8 cellular contexts compared by ENCODE assay signal in the genomic region with DNA sequence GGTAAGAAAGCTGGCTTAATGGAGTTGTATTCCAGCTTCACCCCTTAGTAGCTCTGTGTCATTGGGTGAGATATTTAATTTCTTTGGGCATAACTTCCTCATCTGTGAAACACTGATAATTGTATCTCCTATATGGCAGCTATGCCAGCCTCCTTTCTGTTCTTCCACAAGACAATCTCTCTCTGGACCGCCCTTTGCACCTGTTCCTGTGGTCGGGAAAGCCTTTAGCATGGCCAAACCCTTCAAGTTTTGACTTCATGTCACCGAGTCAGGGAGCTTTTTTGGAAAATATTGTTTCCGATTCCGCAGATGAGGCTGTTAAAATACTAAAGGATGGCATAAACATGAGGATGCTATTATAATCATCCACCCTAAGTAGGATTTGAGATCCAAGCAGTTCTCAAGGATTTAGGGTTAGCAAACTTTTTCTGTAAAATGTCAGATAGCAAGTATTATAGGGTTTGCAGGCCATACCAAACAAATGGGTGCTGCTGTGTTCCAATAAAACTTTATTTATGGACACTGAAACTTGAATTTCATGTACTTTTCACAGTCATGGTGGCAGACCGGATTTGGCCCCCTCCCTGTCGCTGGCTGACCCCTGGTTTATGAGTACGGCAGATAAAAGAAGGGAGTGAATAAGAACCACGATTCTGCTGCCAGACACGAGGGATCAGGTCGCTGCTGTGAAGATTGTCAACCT. TPM values are rescaled to one million over a fixed set of nuclear protein-coding genes. Genes with fewer than 3 reads are reported as not detected.
A peak's percentile ranks its signal among the peaks of the same experiment; 100 is the strongest.
DNase-seq lines count a peak whose midpoint lies in the region; ATAC-seq, FAIRE-seq and TF ChIP-seq lines count a peak whose summit lies in the region.

No MANE protein-coding gene starts in this region.

- TF ChIP-seq CTCF in astrocyte of the cerebellum (IDR thresholded peaks at IDR 0.05; ENCODE audit: low read depth, low read length, missing control alignments) (no peak), lower lobe of right lung (IDR thresholded peaks at IDR 0.05) (no peak), type B pancreatic cell (conservative IDR thresholded peaks at IDR 0.05) (no peak)

- H3K9me3 Mint-ChIP-seq in activated T-cell treated with anti-CD3 and anti-CD28 coated beads, Interleukin-2, amount 50 U/mL, for 72 hours = no peaks in the 10 kb centered on the region
- H3K9me3 Mint-ChIP-seq in type B pancreatic cell = no peaks in the 10 kb centered on the region

- in situ Hi-C loops in astrocyte of the cerebellum (cut with HindIII; ENCODE audit: low sequenced_read_pairs) = no loop called here

- peak overlapping the region; percentile 83 to 97 for H3K4me3 Mint-ChIP-seq in activated T-cell treated with anti-CD3 and anti-CD28 coated beads, Interleukin-2, amount 50 U/mL, for 72 hours
- H3K4me3 Mint-ChIP-seq in type B pancreatic cell = peak overlapping the region; percentile 81

- H3K27me3 Mint-ChIP-seq in activated T-cell treated with anti-CD3 and anti-CD28 coated beads, Interleukin-2, amount 50 U/mL, for 72 hours (ENCODE audit: low read depth) = no peaks in the 10 kb centered on the region
- H3K27me3 Mint-ChIP-seq in type B pancreatic cell = no peaks in the 10 kb centered on the region

- peaks cover 75% of the 10 kb centered on the region for H3K4me1 Mint-ChIP-seq in activated T-cell treated with anti-CD3 and anti-CD28 coated beads, Interleukin-2, amount 50 U/mL, for 72 hours (ENCODE audit: low read depth)
- peaks cover 23% of the 10 kb centered on the region for H3K4me1 Mint-ChIP-seq in type B pancreatic cell (ENCODE audit: unreplicated experiment)

- H3K4me3 ChIP-seq in astrocyte of the cerebellum (ENCODE audit: low read depth, low read length) (peak overlapping the region; percentile 84), lower lobe of right lung (peak overlapping the region; percentile 84)

- no peak for ATAC-seq in activated T-cell treated with anti-CD3 and anti-CD28 coated beads, Interleukin-2, amount 50 U/mL, for 72 hours (replicated peaks in 1 of 2)
- no peak for ATAC-seq in lower lobe of right lung
- no peak for ATAC-seq in GM18867 (IDR thresholded peaks at IDR 0.05; ENCODE audit: unreplicated experiment)

- intact Hi-C loops in lower lobe of right lung (cut with DNase I) = no loop called here

- H3K36me3 Mint-ChIP-seq in activated T-cell treated with anti-CD3 and anti-CD28 coated beads, Interleukin-2, amount 50 U/mL, for 72 hours (ENCODE audit: insufficient read depth in 2 of 2) = peaks cover 9 to 22% of the 10 kb centered on the region in 2 donors
- peaks cover 3% of the 10 kb centered on the region for H3K36me3 Mint-ChIP-seq in type B pancreatic cell

- peak overlapping the region; percentile 99 for H3K27ac ChIP-seq in lower lobe of right lung

- H3K27me3 ChIP-seq in lower lobe of right lung (ENCODE audit: low read depth) = no peaks in the 10 kb centered on the region

- H3K27ac Mint-ChIP-seq in activated T-cell treated with anti-CD3 and anti-CD28 coated beads, Interleukin-2, amount 50 U/mL, for 72 hours = peak overlapping the region; percentile 94
- H3K27ac Mint-ChIP-seq in type B pancreatic cell = peak overlapping the region; percentile 81

- no peaks in the 10 kb centered on the region for H3K36me3 ChIP-seq in lower lobe of right lung

- no peaks in the 10 kb centered on the region for H3K9me3 ChIP-seq in lower lobe of right lung

- H3K4me1 ChIP-seq in lower lobe of right lung = peaks cover 19% of the 10 kb centered on the region

- no peak for DNase-seq in activated T-cell treated with anti-CD3 and anti-CD28 coated beads, Interleukin-2, amount 50 U/mL, for 72 hours
- DNase-seq in activated T-cell treated with anti-CD3 and anti-CD28 coated beads for 4 hours (no peak), astrocyte of the cerebellum (ENCODE audit: low read depth) (no peak), lower lobe of right lung (no peak), type B pancreatic cell (ENCODE audit: extremely low spot score, unreplicated experiment) (no peak), urothelium cell line (ENCODE audit: low spot score) (no peak), kidney tubule cell (ENCODE audit: low spot score) (no peak)

- no peak for FAIRE-seq in urothelium cell line (lab: Jason Lieb, UNC)

RNA-seq across cellular contexts. Expression of a gene that starts 0.7 kb away (rescaled TPM):
- 10 to 100 TPM; 63.1 to 73.1 TPM for total RNA-seq in activated T-cell treated with anti-CD3 and anti-CD28 coated beads, Interleukin-2, amount 50 U/mL, for 72 hours
- 70.5 TPM for total RNA-seq in lower lobe of right lung
- 57.7 and 59.3 TPM in 2 replicates for total RNA-seq in type B pancreatic cell (ENCODE audit: low replicate concordance)
